ENCODE assay signal across 6 cellular contexts in the genomic region with DNA sequence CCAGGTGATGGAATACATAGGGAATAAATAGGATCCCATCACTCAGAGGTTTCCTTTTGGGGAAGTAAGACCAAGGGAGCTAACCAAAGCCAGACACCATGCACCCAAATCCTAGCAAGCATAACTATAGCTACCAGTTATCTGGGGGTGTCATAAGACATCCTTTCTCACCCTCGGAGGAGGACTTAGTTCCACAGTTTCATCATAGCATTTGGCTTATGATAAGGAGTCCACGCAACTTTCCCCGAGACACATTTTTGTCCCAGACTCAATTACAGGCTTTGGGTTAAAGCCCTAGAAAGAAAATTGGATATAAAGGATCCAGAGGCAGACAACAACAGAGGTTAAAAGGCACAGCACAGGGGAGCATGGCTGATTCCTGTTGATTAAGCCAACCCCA.
"Had no signal": no experiment of that assay in that cellular context is flagged by ENCODE, and none has a peak within 500 bp of the region (broad histone marks: within the 10 kb centered on the region; RNA-seq: fewer than 3 reads in every experiment).

No MANE protein-coding gene starts in this region.

- H2AFZ ChIP-seq: GM23248 had no signal

- H3K27ac ChIP-seq: GM23248, HL-60 had no signal

- H3K9me3 ChIP-seq: HAP-1 had no signal

- H3K9ac ChIP-seq: GM23248 had no signal

- H3K36me3 ChIP-seq: HAP-1 had no signal

- H3K4me3 ChIP-seq: GM23248, HAP-1 had no signal

- DNase-seq: GM23248, GOT3, H7, HFFc6 had no signal
